9 cellular contexts compared by ENCODE assay signal in genomic region chr2:96927420-96928171, GRCh38. TPM values are rescaled to one million over a fixed set of nuclear protein-coding genes. Genes with fewer than 3 reads are reported as not detected.
DNase-seq lines count a peak whose midpoint lies in the region; ATAC-seq and TF ChIP-seq lines count a peak whose summit lies in the region.
"Had no signal": no experiment of that assay in that cellular context is flagged by ENCODE, and none has a peak within 500 bp of the region (broad histone marks: within the 10 kb centered on the region; RNA-seq: fewer than 3 reads in every experiment).

No MANE protein-coding gene starts in this region.

- ATAC-seq in left colon = peak; percentile 75
- no peak for ATAC-seq in HG03457 (IDR thresholded peaks at IDR 0.05; ENCODE audit: unreplicated experiment)
- no peak for ATAC-seq in GM19324 (IDR thresholded peaks at IDR 0.05; ENCODE audit: low FRiP score, unreplicated experiment)

- TF ChIP-seq POLR2A in tibial nerve (IDR thresholded peaks at IDR 0.05) = no peak

- intact Hi-C loops in left colon (cut with DNase I, micrococcal nuclease) = no loop called here

- H3K27me3 ChIP-seq in tibial nerve = no peaks in the 10 kb centered on the region

- DNase-seq in NCI-H1694 (lab: John Stamatoyannopoulos, UW) (peak; percentile 96), anterior cingulate cortex (lab: John Stamatoyannopoulos, UW) (peak in 54 of 58 donors; percentile 27 to 92 (median 66)), left colon (peak in 1 of 2 donors; percentile 80), tibial nerve (ENCODE audit: low spot score in 2 of 2) (no peak), HUDEP-2 (lab: John Stamatoyannopoulos, UW; ENCODE audit: unreplicated experiment in 76 of 76) (no peak)
- DNase-seq in activated T-cell treated with anti-CD3 and anti-CD28 coated beads, Interleukin-2, amount 50 U/mL, for 48 hours = no peak

- H3K36me3 ChIP-seq in tibial nerve = no peaks in the 10 kb centered on the region

- WGBS in tibial nerve, 2 donors = 26 to 28% methylated on average over 20 to 24 of the region's 24 CpGs

- peak in 3 of 5 experiments; percentile 12 to 44 (median 36) for TF ChIP-seq CTCF in tibial nerve (IDR thresholded peaks at IDR 0.05)

- peaks cover 0 to 18% (median 0%) of the 10 kb centered on the region in 4 donors for H3K4me1 ChIP-seq in tibial nerve

- peak overlapping the region; percentile 7 to 46 (median 22) for H3K4me3 ChIP-seq in tibial nerve

- peak overlapping the region in 3 of 4 donors; percentile 3 to 87 (median 75) for H3K27ac ChIP-seq in tibial nerve
- H3K27ac ChIP-seq: HL-60 had no signal

- H3K9me3 ChIP-seq in tibial nerve = no peaks in the 10 kb centered on the region

- TF ChIP-seq EP300 in tibial nerve (IDR thresholded peaks at IDR 0.05) = no peak

RNA-seq across cellular contexts. Expression of gene SEMA4C, which starts 57.7 kb away (rescaled TPM):
- total RNA-seq in left colon (10 to 100 TPM; 13.2 to 17.5 TPM), tibial nerve (100 to 1,000 TPM; 120 to 181 (median 147) TPM)

RNA-seq across cellular contexts. Expression of gene FAM178B, which starts 58.8 kb away (rescaled TPM):
- total RNA-seq in left colon = under 1 TPM; 0.22 to 0.34 TPM
- total RNA-seq in tibial nerve = 10 to 100 TPM in 1 of 4 donors, 1 to 10 TPM in 3; 1.9 to 14.1 (median 3.5) TPM

Comparison
In these comparisons a context has a peak if more than half of its experiments do, and no peak if none do; other contexts are left out.
1. DNase-seq: peak in NCI-H1694 (single experiment) and anterior cingulate cortex (54 of 58); none in tibial nerve (0 of 2), HUDEP-2 (0 of 76) and activated T-cell treated with anti-CD3 and anti-CD28 coated beads, Interleukin-2, amount 50 U/mL, for 48 hours (0 of 2).
2. RNA of gene SEMA4C, which starts 57.7 kb away (total RNA-seq): 120 to 181 TPM in tibial nerve; 13.2 to 17.5 TPM in left colon; every median in the first group is over 4 times any median in the second.